ENCODE assay signal across 21 cellular contexts in genomic region chr2:115413796-115414195, GRCh38.
DNase-seq lines count a peak whose midpoint lies in the region; ATAC-seq and TF ChIP-seq lines count a peak whose summit lies in the region.
"Had no signal": no experiment of that assay in that cellular context is flagged by ENCODE, and none has a peak within 500 bp of the region (broad histone marks: within the 10 kb centered on the region; RNA-seq: fewer than 3 reads in every experiment).

No MANE protein-coding gene starts in this region.

- peaks cover 8% of the 10 kb centered on the region; the same call in 1 of the 3 replicates for H3K36me3 Mint-ChIP-seq in GM23338 (ENCODE audit: low read depth)
- H3K36me3 Mint-ChIP-seq in mesothelial cell of epicardium: peaks cover 17% of the 10 kb centered on the region
- H3K36me3 Mint-ChIP-seq: IgD-negative memory B cell had no signal

- H3K27me3 ChIP-seq in GM23338 (ENCODE audit: insufficient read depth): no peaks in the 10 kb centered on the region
- no peaks in the 10 kb centered on the region for H3K27me3 ChIP-seq in hepatocyte

- H3K4me1 Mint-ChIP-seq in GM23338 (0 out of 3 replicates have a peak, but pooled peaks cover 4% of the 10 kb centered on the region), mesothelial cell of epicardium (peaks cover 28% of the 10 kb centered on the region)
- H3K4me1 Mint-ChIP-seq: IgD-negative memory B cell had no signal

- ATAC-seq in GM23338 (no peak), HG03378 (IDR thresholded peaks at IDR 0.05; ENCODE audit: unreplicated experiment) (no peak), GM18868 (IDR thresholded peaks at IDR 0.05; ENCODE audit: unreplicated experiment) (no peak)
- ATAC-seq: A549, HCT116, HepG2 had no signal

- H3K9me3 Mint-ChIP-seq in GM23338 (0 out of 3 replicates have a peak, but pooled peaks cover 9% of the 10 kb centered on the region), mesothelial cell of epicardium (peaks cover 21% of the 10 kb centered on the region)

- TF ChIP-seq CTCF in GM23338 (conservative IDR thresholded peaks at IDR 0.05; ENCODE audit: low read depth in 2 of 2) (no peak), hepatocyte (IDR thresholded peaks at IDR 0.05; ENCODE audit: poor library complexity) (no peak), mesothelial cell of epicardium (IDR thresholded peaks at IDR 0.05; ENCODE audit: unreplicated experiment) (no peak)

- H3K4me3 Mint-ChIP-seq in GM23338: no peak overlapping the region
- no peak overlapping the region for H3K4me3 Mint-ChIP-seq in mesothelial cell of epicardium
- H3K4me3 Mint-ChIP-seq: CD4-positive, alpha-beta T cell; HFFc6; IgD-negative memory B cell had no signal

- H3K79me2 ChIP-seq in GM23338 (replicated peaks; ENCODE audit: insufficient read depth) (no peaks in the 10 kb centered on the region), hepatocyte (no peaks in the 10 kb centered on the region)

- H3F3A ChIP-seq in GM23338 (replicated peaks; ENCODE audit: low read depth): no peaks in the 10 kb centered on the region

- DNase-seq in GM23338 (ENCODE audit: low spot score): no peak
- DNase-seq in amniotic epithelial cell (ENCODE audit: low read depth): peak; percentile 90
- DNase-seq in hepatocyte (ENCODE audit: low spot score): no peak
- DNase-seq in mesothelial cell of epicardium (ENCODE audit: low spot score in 2 of 2, unreplicated experiment in 2 of 2): no peak
- DNase-seq in activated T-cell treated with anti-CD3 and anti-CD28 coated beads, Interleukin-2, amount 50 U/mL, for 1 hour: no peak
- DNase-seq in stimulated activated CD4-positive, alpha-beta T cell treated with anti-CD3 and anti-CD28 coated beads, Interleukin-2, amount 100 ng/mL, for 24 hours: no peak
- DNase-seq: AML-193; Caco-2; CD4-positive, alpha-beta T cell; GDM1; GOT3; H7; HFFc6 had no signal

- H3K36me3 ChIP-seq in GM23338 (ENCODE audit: insufficient read depth) (no peaks in the 10 kb centered on the region), hepatocyte (replicated peaks; ENCODE audit: insufficient read depth, low read depth) (no peaks in the 10 kb centered on the region)

- H3K4me1 ChIP-seq in GM23338 (ENCODE audit: insufficient read depth) (no peaks in the 10 kb centered on the region), hepatocyte (ENCODE audit: insufficient read depth) (peaks cover 10% of the 10 kb centered on the region)
- H3K4me1 ChIP-seq: A549, Caco-2 had no signal

- WGBS in hepatocyte (ENCODE audit: low lambda C conversion rate, missing lambda C conversion rate): 32% methylated on average over 2 of the region's 2 CpGs

- no peak overlapping the region for H2AFZ ChIP-seq in GM23338
- no peak overlapping the region for H2AFZ ChIP-seq in hepatocyte

- no peak overlapping the region for H3K4me3 ChIP-seq in GM23338
- H3K4me3 ChIP-seq in hepatocyte: no peak overlapping the region
- H3K4me3 ChIP-seq: A549 had no signal

- H3K27ac ChIP-seq in GM23338 (ENCODE audit: low read depth): no peak overlapping the region
- peak overlapping the region; percentile 4 for H3K27ac ChIP-seq in hepatocyte
- H3K27ac ChIP-seq: 22Rv1, A549, C4-2B had no signal

- H3K27me3 Mint-ChIP-seq in GM23338 (ENCODE audit: insufficient read depth, low read depth, poor library complexity) (peaks cover 1% of the 10 kb centered on the region), mesothelial cell of epicardium (ENCODE audit: low read depth) (no peaks in the 10 kb centered on the region)
- H3K27me3 Mint-ChIP-seq: CD4-positive, alpha-beta T cell; IgD-negative memory B cell had no signal

- H4K20me1 ChIP-seq in GM23338 (replicated peaks; ENCODE audit: insufficient read depth): no peaks in the 10 kb centered on the region
- H4K20me1 ChIP-seq in hepatocyte (ENCODE audit: insufficient read depth, poor library complexity, severe bottlenecking): no peaks in the 10 kb centered on the region

- H3K9me2 ChIP-seq in GM23338 (ENCODE audit: insufficient read depth): peaks cover 4% of the 10 kb centered on the region; the same call in 1 of the 2 replicates
- H3K9me2 ChIP-seq in hepatocyte (replicated peaks; ENCODE audit: insufficient read depth): no peaks in the 10 kb centered on the region

- H3K27ac Mint-ChIP-seq in GM23338: peak overlapping the region; percentile 56; the same call in 1 of the 2 replicates
- peak overlapping the region; percentile 92 for H3K27ac Mint-ChIP-seq in mesothelial cell of epicardium
- H3K27ac Mint-ChIP-seq: CD4-positive, alpha-beta T cell; HFFc6; IgD-negative memory B cell had no signal

- H3K9me3 ChIP-seq in hepatocyte (ENCODE audit: low read depth): no peaks in the 10 kb centered on the region
- H3K9me3 ChIP-seq: Caco-2 had no signal

- no peak overlapping the region for H3K4me2 ChIP-seq in GM23338
- H3K4me2 ChIP-seq in hepatocyte: peak overlapping the region; percentile 21
- H3K4me2 ChIP-seq: A549 had no signal

TF ChIP-seq in GM23338, 12 proteins besides CTCF, POLR2A, EP300 and RAD21 (continues in another document):
- TF ChIP-seq STAT1 (IDR thresholded peaks at IDR 0.05; ENCODE audit: unreplicated experiment) (no peak), ZNF114 (CRISPR knock-in tag; IDR thresholded peaks at IDR 0.05) (no peak), EZH2 (IDR thresholded peaks at IDR 0.05; ENCODE audit: low read depth, unreplicated experiment) (no peak), ZNF331 (CRISPR knock-in tag; IDR thresholded peaks at IDR 0.05; ENCODE audit: low read depth) (no peak), POLR2AphosphoS5 (IDR thresholded peaks at IDR 0.05; ENCODE audit: low read depth) (no peak), JUNB (IDR thresholded peaks at IDR 0.05; ENCODE audit: unreplicated experiment) (no peak), CREB1 (CRISPR knock-in tag; IDR thresholded peaks at IDR 0.05; ENCODE audit: low read depth) (no peak), NANOG (IDR thresholded peaks at IDR 0.05; ENCODE audit: borderline replicate concordance) (no peak), EZH2phosphoT487 (IDR thresholded peaks at IDR 0.05; ENCODE audit: unreplicated experiment) (no peak)
- TF ChIP-seq, protein P1, sequence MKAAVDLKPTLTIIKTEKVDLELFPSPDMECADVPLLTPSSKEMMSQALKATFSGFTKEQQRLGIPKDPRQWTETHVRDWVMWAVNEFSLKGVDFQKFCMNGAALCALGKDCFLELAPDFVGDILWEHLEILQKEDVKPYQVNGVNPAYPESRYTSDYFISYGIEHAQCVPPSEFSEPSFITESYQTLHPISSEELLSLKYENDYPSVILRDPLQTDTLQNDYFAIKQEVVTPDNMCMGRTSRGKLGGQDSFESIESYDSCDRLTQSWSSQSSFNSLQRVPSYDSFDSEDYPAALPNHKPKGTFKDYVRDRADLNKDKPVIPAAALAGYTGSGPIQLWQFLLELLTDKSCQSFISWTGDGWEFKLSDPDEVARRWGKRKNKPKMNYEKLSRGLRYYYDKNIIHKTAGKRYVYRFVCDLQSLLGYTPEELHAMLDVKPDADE (IDR thresholded peaks at IDR 0.05): no peak
- TF ChIP-seq, protein P2, sequence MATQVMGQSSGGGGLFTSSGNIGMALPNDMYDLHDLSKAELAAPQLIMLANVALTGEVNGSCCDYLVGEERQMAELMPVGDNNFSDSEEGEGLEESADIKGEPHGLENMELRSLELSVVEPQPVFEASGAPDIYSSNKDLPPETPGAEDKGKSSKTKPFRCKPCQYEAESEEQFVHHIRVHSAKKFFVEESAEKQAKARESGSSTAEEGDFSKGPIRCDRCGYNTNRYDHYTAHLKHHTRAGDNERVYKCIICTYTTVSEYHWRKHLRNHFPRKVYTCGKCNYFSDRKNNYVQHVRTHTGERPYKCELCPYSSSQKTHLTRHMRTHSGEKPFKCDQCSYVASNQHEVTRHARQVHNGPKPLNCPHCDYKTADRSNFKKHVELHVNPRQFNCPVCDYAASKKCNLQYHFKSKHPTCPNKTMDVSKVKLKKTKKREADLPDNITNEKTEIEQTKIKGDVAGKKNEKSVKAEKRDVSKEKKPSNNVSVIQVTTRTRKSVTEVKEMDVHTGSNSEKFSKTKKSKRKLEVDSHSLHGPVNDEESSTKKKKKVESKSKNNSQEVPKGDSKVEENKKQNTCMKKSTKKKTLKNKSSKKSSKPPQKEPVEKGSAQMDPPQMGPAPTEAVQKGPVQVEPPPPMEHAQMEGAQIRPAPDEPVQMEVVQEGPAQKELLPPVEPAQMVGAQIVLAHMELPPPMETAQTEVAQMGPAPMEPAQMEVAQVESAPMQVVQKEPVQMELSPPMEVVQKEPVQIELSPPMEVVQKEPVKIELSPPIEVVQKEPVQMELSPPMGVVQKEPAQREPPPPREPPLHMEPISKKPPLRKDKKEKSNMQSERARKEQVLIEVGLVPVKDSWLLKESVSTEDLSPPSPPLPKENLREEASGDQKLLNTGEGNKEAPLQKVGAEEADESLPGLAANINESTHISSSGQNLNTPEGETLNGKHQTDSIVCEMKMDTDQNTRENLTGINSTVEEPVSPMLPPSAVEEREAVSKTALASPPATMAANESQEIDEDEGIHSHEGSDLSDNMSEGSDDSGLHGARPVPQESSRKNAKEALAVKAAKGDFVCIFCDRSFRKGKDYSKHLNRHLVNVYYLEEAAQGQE (IDR thresholded peaks at IDR 0.05; ENCODE audit: unreplicated experiment): no peak
